ENCODE assay signal across 5 cellular contexts in the genomic region with DNA sequence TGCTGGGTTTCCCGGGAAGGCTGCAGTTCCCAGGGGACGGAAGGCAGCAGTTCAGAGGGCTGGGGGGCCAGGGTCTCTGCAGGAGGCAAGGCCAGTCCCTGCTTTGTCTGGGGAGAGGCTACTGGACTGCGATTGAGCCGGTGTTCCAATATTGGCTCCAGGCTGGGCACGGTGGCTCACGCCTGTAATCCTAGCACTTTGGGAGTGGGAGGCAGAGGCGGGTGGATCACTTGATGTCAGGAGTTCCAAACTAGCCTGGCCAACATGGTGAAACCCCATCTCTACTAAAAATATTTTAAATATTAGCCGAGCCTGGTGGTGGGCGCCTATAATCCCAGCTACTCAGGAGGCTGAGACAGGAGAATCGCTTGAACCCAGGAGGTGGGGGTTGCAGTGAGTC.
DNase-seq lines count a peak whose midpoint lies in the region; ATAC-seq, FAIRE-seq and TF ChIP-seq lines count a peak whose summit lies in the region.
"Not testable (repeated sequence)": the region's sequence is repeated elsewhere in the genome, so short reads cannot be mapped to it uniquely, and the experiment has no call there.

No MANE protein-coding gene starts in this region.

- peak overlapping the region; percentile 77 for H4K8ac ChIP-seq in H1 (ENCODE audit: extremely low read depth, insufficient read depth, low read length)
- H4K8ac ChIP-seq in mesendoderm (ENCODE audit: low read depth, low read length), result not testable (repeated sequence)

- H3F3A ChIP-seq in GM23338 (replicated peaks; ENCODE audit: low read depth), result not testable (repeated sequence)

- H3K18ac ChIP-seq in H1 (ENCODE audit: extremely low read depth, low read length); mesendoderm (ENCODE audit: low read length): not testable (repeated sequence)

- not testable (repeated sequence) for H2BK120ac ChIP-seq in H1 (replicated peaks; ENCODE audit: low read depth, low read length); mesendoderm (ENCODE audit: low read depth, low read length)

- FAIRE-seq in H1 (lab: Jason Lieb, UNC), result not testable (repeated sequence)

- not testable (repeated sequence) for TF ChIP-seq POLR2A in H1 (IDR thresholded peaks at IDR 0.05; ENCODE audit: control extremely low read depth in 1 of 2, low read depth in 2 of 2, low read length in 2 of 2)

- H2BK20ac ChIP-seq in H1 (ENCODE audit: low read length), result not testable (repeated sequence)

- H3K4me2 ChIP-seq in GM23338 (peak overlapping the region; percentile 49), H1 (ENCODE audit: insufficient read depth in 1 of 2, low read depth in 2 of 2, low read length in 2 of 2) (peak overlapping the region; percentile 32 to 41; a peak in 2 of 4 replicates)
- H3K4me2 ChIP-seq in mesendoderm (ENCODE audit: low read length), result not testable (repeated sequence)

- not testable (repeated sequence) for H3K79me1 ChIP-seq in H1 (ENCODE audit: low read depth, low read length); mesendoderm (ENCODE audit: low read length)

- H3K23ac ChIP-seq in H1 (ENCODE audit: insufficient read length), result not testable (repeated sequence)
- peak overlapping the region; percentile 51 for H3K23ac ChIP-seq in mesendoderm (ENCODE audit: low read length)

- H3K9me3 ChIP-seq in HEK293 (ENCODE audit: control insufficient read depth, insufficient read depth, low read depth, low read length); H1 (ENCODE audit: insufficient read depth in 2 of 2, low read depth in 1 of 2, low read length in 1 of 2): not testable (repeated sequence)

- H2BK5ac ChIP-seq in H1 (ENCODE audit: low read depth, low read length); mesendoderm (ENCODE audit: low read length): not testable (repeated sequence)

- H3K36me3 ChIP-seq in GM23338 (ENCODE audit: insufficient read depth); H7 (replicated peaks; ENCODE audit: control insufficient read depth, insufficient read depth, low read length); HEK293 (ENCODE audit: control insufficient read depth in 2 of 2, insufficient read depth in 1 of 2, low read length in 2 of 2); H1 (ENCODE audit: control insufficient read depth in 2 of 4, insufficient read depth in 4 of 4, low read length in 3 of 4); mesendoderm (ENCODE audit: control insufficient read depth, insufficient read depth, low read length): not testable (repeated sequence)

- H2BK12ac ChIP-seq in H1 (ENCODE audit: low read depth, low read length), result not testable (repeated sequence)

- H3K79me2 ChIP-seq in GM23338 (replicated peaks; ENCODE audit: insufficient read depth); H1 (ENCODE audit: control insufficient read depth in 1 of 2, insufficient read depth in 2 of 2, low read length in 2 of 2); mesendoderm (ENCODE audit: control insufficient read depth, insufficient read depth, low read length): not testable (repeated sequence)

- not testable (repeated sequence) for TF ChIP-seq RAD21 in H1 (IDR thresholded peaks at IDR 0.05 in 1 of 2, conservative IDR thresholded peaks at IDR 0.05 in 1 of 2; ENCODE audit: low read depth in 2 of 2, low read length in 2 of 2)

- peak overlapping the region; percentile 36; the same call in 1 of the 3 replicates for H3K4me3 Mint-ChIP-seq in GM23338

- H4K91ac ChIP-seq in H1 (replicated peaks; ENCODE audit: insufficient read length, low read length), result not testable (repeated sequence)

- DNase-seq in GM23338 (ENCODE audit: low spot score); H1 (ENCODE audit: low read depth in 1 of 2, low spot score in 2 of 2); mesendoderm: not testable (repeated sequence)
- peak; percentile 62 for DNase-seq in H7

- 65% methylated on average over 10 of the region's 10 CpGs; no CpG with 5 or more reads in 1 of the 2 experiments for WGBS in H1 (ENCODE audit: extremely low coverage in 1 of 2, insufficient coverage in 1 of 2, insufficient read length in 1 of 2, insufficient replicate concordance in 2 of 2, low coverage in 1 of 2, low lambda C conversion rate in 2 of 2, missing lambda C conversion rate in 1 of 2), 2 experiments
- WGBS in mesendoderm (ENCODE audit: extremely low coverage, insufficient coverage, low lambda C conversion rate), result no CpG with 5 or more reads among the region's 10 CpGs

- H3K27me3 ChIP-seq in GM23338 (ENCODE audit: insufficient read depth), result peaks cover 15% of the 10 kb centered on the region; the same call in 1 of the 2 replicates
- H3K27me3 ChIP-seq in H7 (ENCODE audit: control insufficient read depth, insufficient read depth, low read length); H1 (replicated peaks in 1 of 4; ENCODE audit: control insufficient read depth in 3 of 4, extremely low read depth in 1 of 4, insufficient read depth in 3 of 4, low read length in 3 of 4); mesendoderm (ENCODE audit: insufficient read depth, low read length, poor library complexity): not testable (repeated sequence)

- not testable (repeated sequence) for TF ChIP-seq EP300 in H1 (IDR thresholded peaks at IDR 0.05; ENCODE audit: borderline replicate concordance in 1 of 2, low read depth in 2 of 2, low read length in 2 of 2)

- H3K23me2 ChIP-seq in H1 (ENCODE audit: low read depth, low read length), result not testable (repeated sequence)

- H3K27me3 Mint-ChIP-seq in GM23338 (ENCODE audit: insufficient read depth, low read depth, poor library complexity), result peaks cover 22% of the 10 kb centered on the region

- not testable (repeated sequence) for H3K27ac ChIP-seq in GM23338 (ENCODE audit: low read depth); HEK293 (ENCODE audit: extremely low read depth, low read depth, low read length); H1 (ENCODE audit: low read depth, low read length); mesendoderm (ENCODE audit: low read depth, low read length)

- H3K4ac ChIP-seq in H1 (replicated peaks; ENCODE audit: insufficient read length, low read depth, low read length); mesendoderm (ENCODE audit: low read depth, low read length): not testable (repeated sequence)

- not testable (repeated sequence) for H3K36me3 Mint-ChIP-seq in GM23338 (ENCODE audit: low read depth)

- H2AK5ac ChIP-seq in H1 (ENCODE audit: low read depth, low read length); mesendoderm (ENCODE audit: low read length): not testable (repeated sequence)

- POLR2A ChIA-PET in HEK293 (lab: Yijun Ruan, JAX); H1 (lab: Charles Lee; ENCODE audit: partially characterized antibody): not testable (repeated sequence)

- peak; percentile 24; the same call in 2 of the 3 replicates for ATAC-seq in GM23338

- H3K9ac ChIP-seq in H1 (replicated peaks in 1 of 4; ENCODE audit: extremely low read depth in 1 of 4, low read depth in 3 of 4, low read length in 3 of 4); mesendoderm (ENCODE audit: low read length): not testable (repeated sequence)

- not testable (repeated sequence) for H3K27ac Mint-ChIP-seq in GM23338

- peak in 1 of 2 experiments; percentile 18; a peak in 1 of 4 replicates for TF ChIP-seq CTCF in GM23338 (conservative IDR thresholded peaks at IDR 0.05; ENCODE audit: low read depth in 2 of 2)
- TF ChIP-seq CTCF in HEK293 (tag by site-specific recombination; IDR thresholded peaks at IDR 0.05); H1 (IDR thresholded peaks at IDR 0.05; ENCODE audit: control extremely low read depth in 1 of 3, insufficient read depth in 1 of 3, low read depth in 1 of 3, low read length in 3 of 3): not testable (repeated sequence)

- H3K4me3 ChIP-seq in GM23338, result peak overlapping the region; percentile 44
- not testable (repeated sequence) for H3K4me3 ChIP-seq in H7 (ENCODE audit: insufficient read depth, low read depth, low read length); HEK293 (ENCODE audit: low read depth, low read length); mesendoderm (ENCODE audit: low read length)
- H3K4me3 ChIP-seq in H1 (ENCODE audit: extremely low read depth in 1 of 4, insufficient read depth in 2 of 4, low read depth in 3 of 4, low read length in 4 of 4), result peak overlapping the region in 1 of 4 experiments; percentile 31; a peak in 1 of 8 replicates

- not testable (repeated sequence) for H3K14ac ChIP-seq in H1 (ENCODE audit: insufficient read length)

- CTCF ChIA-PET in HEK293 (lab: Yijun Ruan, JAX) (interaction anchor here (1.3 kb wide), 1 partner anchor 12 kb away, joined by 4 read pairs; no protein-coding TSS in a partner anchor), H1 (lab: Charles Lee; ENCODE audit: partially characterized antibody) (interaction anchor here (0.8 to 2.5 kb wide), 8 partner anchors 11 to 240 kb away, joined by 3 to 7 read pairs (median 3); no protein-coding TSS in a partner anchor)

- H3K4me1 Mint-ChIP-seq in GM23338, result peaks cover 26% of the 10 kb centered on the region

- H4K20me1 ChIP-seq in GM23338 (replicated peaks; ENCODE audit: insufficient read depth); H1 (replicated peaks in 1 of 2; ENCODE audit: control insufficient read depth in 1 of 2, insufficient read depth in 2 of 2, low read length in 2 of 2): not testable (repeated sequence)

- H2BK15ac ChIP-seq in H1 (ENCODE audit: low read length); mesendoderm (replicated peaks; ENCODE audit: low read depth): not testable (repeated sequence)

- not testable (repeated sequence) for H3K9me3 Mint-ChIP-seq in GM23338

- peak overlapping the region; percentile 52; the same call in 1 of the 2 replicates for H2AFZ ChIP-seq in GM23338
- not testable (repeated sequence) for H2AFZ ChIP-seq in H1 (ENCODE audit: low read length)

- H3K4me1 ChIP-seq in GM23338 (ENCODE audit: insufficient read depth), result peaks cover 12% of the 10 kb centered on the region
- not testable (repeated sequence) for H3K4me1 ChIP-seq in HEK293 (ENCODE audit: control insufficient read depth, insufficient read depth, low read length)
- peaks cover 1 to 13% (median 10%) of the 10 kb centered on the region in 4 experiments for H3K4me1 ChIP-seq in H1 (replicated peaks in 1 of 4; ENCODE audit: control insufficient read depth in 3 of 4, insufficient read depth in 4 of 4, low read length in 3 of 4)
- H3K4me1 ChIP-seq in mesendoderm (ENCODE audit: control insufficient read depth, low read depth, low read length), result peaks cover 22% of the 10 kb centered on the region

- H3K56ac ChIP-seq in H1 (replicated peaks; ENCODE audit: insufficient read length, low read depth, low read length), result not testable (repeated sequence)
- H3K56ac ChIP-seq in mesendoderm (ENCODE audit: low read length), result peak overlapping the region; percentile 59

- H4K5ac ChIP-seq in H1 (ENCODE audit: insufficient read length, low read depth, low read length); mesendoderm (ENCODE audit: low read length): not testable (repeated sequence)

- H3K9me2 ChIP-seq in GM23338 (ENCODE audit: insufficient read depth), result not testable (repeated sequence)
